1 cellular context compared by ENCODE assay signal in genomic region chr6:167559675-167560479, GRCh38.
A peak's percentile ranks its signal among the peaks of the same experiment; 100 is the strongest.
TF ChIP-seq lines count a peak whose summit lies in the region.

No MANE protein-coding gene starts in this region.

TF ChIP-seq in HepG2, 621 proteins besides CTCF, POLR2A, EP300 and RAD21 (continued from another document and continues in another):
- TF ChIP-seq KIAA2018 (CRISPR knock-in tag; IDR thresholded peaks at IDR 0.05; ENCODE audit: borderline replicate concordance), result no peak
- peak; percentile 44; the same call in 1 of the 2 replicates for TF ChIP-seq HNF1B (CRISPR knock-in tag; IDR thresholded peaks at IDR 0.05)
- TF ChIP-seq AFF4 (CRISPR knock-in tag; IDR thresholded peaks at IDR 0.05), result no peak
- peak; percentile 59; the same call in 1 of the 2 replicates for TF ChIP-seq EED (CRISPR knock-in tag; IDR thresholded peaks at IDR 0.05)
- TF ChIP-seq NFYC (CRISPR knock-in tag; IDR thresholded peaks at IDR 0.05), result peak; percentile 17; the same call in 1 of the 2 replicates
- TF ChIP-seq ARHGAP35 (CRISPR knock-in tag; IDR thresholded peaks at IDR 0.05; ENCODE audit: borderline replicate concordance), result peak; percentile 87
- no peak for TF ChIP-seq ZNF138 (CRISPR knock-in tag; IDR thresholded peaks at IDR 0.05; ENCODE audit: low read depth)
- peak; percentile 50; the same call in 1 of the 2 replicates for TF ChIP-seq ZNF251 (CRISPR knock-in tag; IDR thresholded peaks at IDR 0.05)
- peak; percentile 54 for TF ChIP-seq ZNF281 (CRISPR knock-in tag; IDR thresholded peaks at IDR 0.05; ENCODE audit: borderline replicate concordance)
- TF ChIP-seq NR2F6 (IDR thresholded peaks at IDR 0.05), result peak; percentile 94
- peak; percentile 91 for TF ChIP-seq NR2F6 (CRISPR knock-in tag; IDR thresholded peaks at IDR 0.05)
- no peak; the same call in 1 of the 2 replicates for TF ChIP-seq ZNF280D (CRISPR knock-in tag; IDR thresholded peaks at IDR 0.05)
- TF ChIP-seq FOXK2 (IDR thresholded peaks at IDR 0.05), result no peak
- TF ChIP-seq ZNF549 (CRISPR knock-in tag; IDR thresholded peaks at IDR 0.05), result no peak
- TF ChIP-seq TFAP4 (IDR thresholded peaks at IDR 0.05; ENCODE audit: borderline replicate concordance, low read depth), result peak; percentile 18; the same call in 1 of the 2 replicates
- peak; percentile 11; the same call in 1 of the 2 replicates for TF ChIP-seq ELF4 (CRISPR knock-in tag; IDR thresholded peaks at IDR 0.05; ENCODE audit: borderline replicate concordance)
- peak; percentile 5; the same call in 1 of the 2 replicates for TF ChIP-seq SNAPC2 (CRISPR knock-in tag; IDR thresholded peaks at IDR 0.05)
- TF ChIP-seq MLX (CRISPR knock-in tag; IDR thresholded peaks at IDR 0.05), result peak; percentile 25
- TF ChIP-seq ZKSCAN8 (CRISPR knock-in tag; IDR thresholded peaks at IDR 0.05; ENCODE audit: borderline replicate concordance), result peak; percentile 71
- peak; percentile 96 for TF ChIP-seq CEBPB (IDR thresholded peaks at IDR 0.05; ENCODE audit: borderline replicate concordance, low read depth, low read length)
- TF ChIP-seq RFX1 (IDR thresholded peaks at IDR 0.05), result no peak
- TF ChIP-seq GFI1 (CRISPR knock-in tag; IDR thresholded peaks at IDR 0.05; ENCODE audit: borderline replicate concordance), result no peak
- TF ChIP-seq KAT7 (CRISPR knock-in tag; IDR thresholded peaks at IDR 0.05; ENCODE audit: borderline replicate concordance), result no peak
- TF ChIP-seq ZNF781 (CRISPR knock-in tag; IDR thresholded peaks at IDR 0.05; ENCODE audit: borderline replicate concordance, not compliant biosample characterization), result peak; percentile 57
- TF ChIP-seq MTF2 (CRISPR knock-in tag; IDR thresholded peaks at IDR 0.05; ENCODE audit: borderline replicate concordance), result peak; percentile 41; the same call in 1 of the 2 replicates
- TF ChIP-seq ZNF180 (CRISPR knock-in tag; IDR thresholded peaks at IDR 0.05; ENCODE audit: borderline replicate concordance, low read depth), result no peak
- TF ChIP-seq GATAD2A (CRISPR knock-in tag; IDR thresholded peaks at IDR 0.05), result peak; percentile 80
- TF ChIP-seq ZNF121 (CRISPR knock-in tag; IDR thresholded peaks at IDR 0.05), result peak; percentile 69
- TF ChIP-seq MEIS1 (CRISPR knock-in tag; IDR thresholded peaks at IDR 0.05; ENCODE audit: borderline replicate concordance), result peak; percentile 75; the same call in 1 of the 2 replicates
- peak; percentile 79 for TF ChIP-seq REPIN1 (CRISPR knock-in tag; IDR thresholded peaks at IDR 0.05; ENCODE audit: borderline replicate concordance, low read depth)
